ENCODE assay signal across 9 cellular contexts in genomic region chr5:139205586-139205985, GRCh38.
"Had no signal": no experiment of that assay in that cellular context is flagged by ENCODE, and none has a peak within 500 bp of the region (broad histone marks: within the 10 kb centered on the region; RNA-seq: fewer than 3 reads in every experiment).

No MANE protein-coding gene starts in this region.

- H2AFZ ChIP-seq: GM23338 had no signal

- H3K27ac Mint-ChIP-seq: GM23338, H9, IgD-negative memory B cell had no signal

- FAIRE-seq: H1, H54, HepG2, HTR-8/SVneo had no signal

- H3K4me3 Mint-ChIP-seq: GM23338, H9, IgD-negative memory B cell had no signal

- DNase-seq: H9, HCEC 1CT, KG1 had no signal

- H3K4me2 ChIP-seq: GM23338 had no signal

- H3K9me3 Mint-ChIP-seq: GM23338, H9, IgD-negative memory B cell had no signal

- H3K4me3 ChIP-seq: GM23338 had no signal

- H3K36me3 Mint-ChIP-seq: IgD-negative memory B cell had no signal
